Comparison of ENCODE assay signal across 23 cellular contexts in the genomic region with DNA sequence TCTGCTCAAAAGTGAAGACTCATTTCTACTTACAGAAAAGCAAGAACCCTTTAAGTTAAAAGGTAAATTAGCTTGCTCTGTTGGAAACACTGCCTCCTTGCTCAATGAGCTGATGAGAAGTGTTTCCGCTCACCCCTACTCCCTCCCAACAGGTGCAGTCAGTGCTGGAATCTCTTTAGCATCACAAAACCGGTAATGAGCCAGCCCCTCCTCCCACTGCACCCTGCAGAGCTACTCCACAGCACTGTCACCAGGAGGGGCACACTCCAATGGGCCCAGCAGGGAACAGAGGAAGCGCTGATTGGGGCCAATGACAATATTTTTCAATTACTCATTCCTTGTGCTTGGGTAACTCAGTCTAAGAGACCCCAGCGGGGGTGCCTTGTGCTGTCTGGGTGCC.
DNase-seq lines count a peak whose midpoint lies in the region; FAIRE-seq and TF ChIP-seq lines count a peak whose summit lies in the region.
"Had no signal": no experiment of that assay in that cellular context is flagged by ENCODE, and none has a peak within 500 bp of the region (broad histone marks: within the 10 kb centered on the region; RNA-seq: fewer than 3 reads in every experiment).

No MANE protein-coding gene starts in this region.

- H3K4me1 ChIP-seq in ectodermal cell (ENCODE audit: control insufficient read depth, insufficient read depth, low read length) (peaks cover 7% of the 10 kb centered on the region), spleen (no peaks in the 10 kb centered on the region), kidney (ENCODE audit: control insufficient read depth in 1 of 2, insufficient read depth in 1 of 2, low read depth in 1 of 2, low read length in 2 of 2) (no peaks in the 10 kb centered on the region)

- no peak for FAIRE-seq in kidney (lab: Jason Lieb, UNC)
- FAIRE-seq: frontal cortex had no signal

- DNase-seq in DMS153 (lab: John Stamatoyannopoulos, UW): peak; percentile 33
- no peak for DNase-seq in DMS153 treated with DMSO at 0.1 percent for 48 hours (lab: John Stamatoyannopoulos, UW; ENCODE audit: unreplicated experiment)
- peak; percentile 19 for DNase-seq in NCI-H2107 (lab: John Stamatoyannopoulos, UW)
- peak; percentile 15 for DNase-seq in spleen
- no peak for DNase-seq in AG08396 (ENCODE audit: low spot score)
- DNase-seq in kidney: no peak
- DNase-seq in activated naive CD4-positive, alpha-beta T cell treated with anti-CD3 and anti-CD28 coated beads for 36 hours: no peak
- DNase-seq: activated CD4-positive, alpha-beta T cell treated with anti-CD3 and anti-CD28 coated beads for 1 hour; activated gamma-delta T cell; C1 segment of cervical spinal cord; DND-41; islet precursor cell; mesenchymal stem cell; SHP77 treated with DMSO at 0.1 percent for 48 hours; stimulated activated naive CD4-positive, alpha-beta T cell; trophoblast cell had no signal

- H3K27me3 ChIP-seq in ectodermal cell (ENCODE audit: control insufficient read depth, insufficient read depth, low read length, poor library complexity, severe bottlenecking): no peaks in the 10 kb centered on the region
- H3K27me3 ChIP-seq in spleen (replicated peaks in 1 of 7): no peaks in the 10 kb centered on the region

- TF ChIP-seq POLR2A in spleen (IDR thresholded peaks at IDR 0.05): no peak

- H3K4me1 Mint-ChIP-seq in activated naive CD4-positive, alpha-beta T cell treated with anti-CD3 and anti-CD28 coated beads for 36 hours (ENCODE audit: low read depth): no peaks in the 10 kb centered on the region
- H3K4me1 Mint-ChIP-seq: nephron had no signal

- no peaks in the 10 kb centered on the region for H3K36me3 Mint-ChIP-seq in activated naive CD4-positive, alpha-beta T cell treated with anti-CD3 and anti-CD28 coated beads for 36 hours (ENCODE audit: low read depth)

- WGBS in ectodermal cell, 2 experiments: 1 to 3% methylated on average over 4 of the region's 4 CpGs
- 24 to 44% (median 41%) methylated on average over 4 of the region's 4 CpGs for WGBS in spleen, 5 donors

- CTCF ChIA-PET in activated naive CD4-positive, alpha-beta T cell treated with anti-CD3 and anti-CD28 coated beads for 36 hours (lab: Charles Lee): interaction anchor here (0.5 kb wide), 1 partner anchor 29 kb away, joined by 3 read pairs; no protein-coding TSS in a partner anchor

- H3K27ac Mint-ChIP-seq in activated naive CD4-positive, alpha-beta T cell treated with anti-CD3 and anti-CD28 coated beads for 36 hours: no peak overlapping the region
- H3K27ac Mint-ChIP-seq: nephron; T-helper 2 cell treated with Interferon-gamma antibody and Interleukin-4, amounts not matched to agents 5 μg/mL and 100 μg/mL, for 36 hours had no signal

- no peak overlapping the region for H3K9ac ChIP-seq in kidney (ENCODE audit: low read length in 2 of 2)
- H3K9ac ChIP-seq: KMS-11 had no signal

- H3K4me3 Mint-ChIP-seq in activated naive CD4-positive, alpha-beta T cell treated with anti-CD3 and anti-CD28 coated beads for 36 hours: no peak overlapping the region
- H3K4me3 Mint-ChIP-seq: nephron; T-helper 2 cell treated with Interferon-gamma antibody and Interleukin-4, amounts not matched to agents 5 μg/mL and 100 μg/mL, for 36 hours had no signal

- H3K9me3 Mint-ChIP-seq in activated naive CD4-positive, alpha-beta T cell treated with anti-CD3 and anti-CD28 coated beads for 36 hours: peaks cover 6% of the 10 kb centered on the region

- intact Hi-C loops in spleen (cut with DNase I; ENCODE audit: low total_unique reads): no loop called here
- intact Hi-C loops in kidney (cut with DNase I): no loop called here
- intact Hi-C loops in activated naive CD4-positive, alpha-beta T cell treated with anti-CD3 and anti-CD28 coated beads for 36 hours (cut with micrococcal nuclease): no loop called here

- H3K27ac ChIP-seq in ectodermal cell (ENCODE audit: insufficient read depth, low read depth, low read length, poor library complexity, severe bottlenecking) (peak overlapping the region; percentile 30), spleen (no peak overlapping the region), kidney (ENCODE audit: low read depth in 2 of 2, low read length in 2 of 2) (no peak overlapping the region)
- H3K27ac ChIP-seq: 22Rv1, HL-60, KMS-11 had no signal

- H3K36me3 ChIP-seq in ectodermal cell (ENCODE audit: control insufficient read depth, insufficient read depth, low read length): no peaks in the 10 kb centered on the region
- no peaks in the 10 kb centered on the region for H3K36me3 ChIP-seq in spleen
- no peaks in the 10 kb centered on the region for H3K36me3 ChIP-seq in kidney (ENCODE audit: control insufficient read depth in 1 of 2, insufficient read depth in 2 of 2, low read length in 2 of 2)

- TF ChIP-seq CTCF in spleen (IDR thresholded peaks at IDR 0.05 in 8 of 11, conservative IDR thresholded peaks at IDR 0.05 in 3 of 11): no peak
- TF ChIP-seq CTCF in kidney (IDR thresholded peaks at IDR 0.05; ENCODE audit: borderline replicate concordance, extremely low read depth, insufficient read depth): no peak

- no peak overlapping the region for H3K4me3 ChIP-seq in ectodermal cell (ENCODE audit: insufficient read depth, low read depth, low read length)
- H3K4me3 ChIP-seq in spleen: no peak overlapping the region
- no peak overlapping the region for H3K4me3 ChIP-seq in kidney (ENCODE audit: low read length in 2 of 2)

- no peaks in the 10 kb centered on the region for H3K27me3 Mint-ChIP-seq in activated naive CD4-positive, alpha-beta T cell treated with anti-CD3 and anti-CD28 coated beads for 36 hours (ENCODE audit: low read depth)

- H3K9me3 ChIP-seq in ectodermal cell (ENCODE audit: control insufficient read depth, low read length) (no peaks in the 10 kb centered on the region), spleen (peaks cover 0 to 16% (median 0%) of the 10 kb centered on the region in 8 donors), kidney (ENCODE audit: control insufficient read depth in 1 of 2, low read length in 2 of 2) (no peaks in the 10 kb centered on the region)

Comparison
In these comparisons a context has a peak if more than half of its experiments do, and no peak if none do; other contexts are left out.
1. DNase-seq: peak in DMS153 (single experiment), NCI-H2107 (single experiment) and spleen (single experiment); none in DMS153 treated with DMSO at 0.1 percent for 48 hours (single experiment), AG08396 (single experiment), kidney (single experiment) and activated naive CD4-positive, alpha-beta T cell treated with anti-CD3 and anti-CD28 coated beads for 36 hours (single experiment).